ENCODE assay signal across 27 cellular contexts in genomic region chr13:110784748-110785147, GRCh38.
"Had no signal": no experiment of that assay in that cellular context is flagged by ENCODE, and none has a peak within 500 bp of the region (broad histone marks: within the 10 kb centered on the region; RNA-seq: fewer than 3 reads in every experiment).

No MANE protein-coding gene starts in this region.

- H3K27ac ChIP-seq: adrenal gland, body of pancreas, breast epithelium, SJCRH30, SK-N-MC had no signal

- DNase-seq: activated CD4-positive, alpha-beta memory T cell treated with anti-CD3 and anti-CD28 coated beads for 36 hours; activated CD4-positive, alpha-beta T cell treated with anti-CD3 and anti-CD28 coated beads, Interleukin-2, amount 10 ng/mL, durations not matched to agents 7 days and 5 days; activated CD8-positive, alpha-beta memory T cell treated with anti-CD3 and anti-CD28 coated beads for 24 hours; activated CD8-positive, alpha-beta memory T cell treated with anti-CD3 and anti-CD28 coated beads, Interleukin-2, amount 10 ng/mL, durations not matched to agents 7 days and 5 days; activated CD8-positive, alpha-beta memory T cell treated with anti-CD3 and anti-CD28 coated beads, Interleukin-2, amount 50 U/mL, for 48 hours; activated gamma-delta T cell treated with Interleukin-2 at 50 U/mL for 16 hours; activated naive CD4-positive, alpha-beta T cell treated with anti-CD3 and anti-CD28 coated beads for 36 hours; adrenal gland; body of pancreas; Kasumi-1; KG1; MG63; NCI-H1048; NCI-H1105 treated with DMSO at 0.1 percent for 48 hours; NCI-H1436; NCI-H1694 treated with DMSO at 0.1 percent for 48 hours; NCI-H2029; NCI-H345; NCI-H524 treated with DMSO at 0.1 percent for 48 hours; SHP77; SJCRH30 had no signal

- H3K36me3 Mint-ChIP-seq: activated CD8-positive, alpha-beta memory T cell treated with anti-CD3 and anti-CD28 coated beads, Interleukin-2, amount 10 ng/mL, durations not matched to agents 7 days and 5 days had no signal

- H3K36me3 ChIP-seq: adrenal gland, breast epithelium, MG63, SJCRH30 had no signal

- H3K4me3 ChIP-seq: adrenal gland, body of pancreas, breast epithelium, MG63, SJCRH30, SK-N-MC had no signal

- H3K9me3 ChIP-seq: adrenal gland, MG63, SJCRH30 had no signal

- H3K4me3 Mint-ChIP-seq: activated CD4-positive, alpha-beta memory T cell treated with anti-CD3 and anti-CD28 coated beads for 36 hours; activated CD4-positive, alpha-beta T cell treated with anti-CD3 and anti-CD28 coated beads, Interleukin-2, amount 10 ng/mL, durations not matched to agents 7 days and 5 days; activated CD8-positive, alpha-beta memory T cell treated with anti-CD3 and anti-CD28 coated beads, Interleukin-2, amount 10 ng/mL, durations not matched to agents 7 days and 5 days; activated naive CD4-positive, alpha-beta T cell treated with anti-CD3 and anti-CD28 coated beads for 36 hours; T-helper 1 cell treated with Interleukin-12 subunit alpha and Interleukin-12 subunit beta and Interleukin-4 antibody, amounts not matched to agents 30 μg/mL and 1 μg/mL, for 36 hours; T-helper 2 cell treated with Interferon-gamma antibody and Interleukin-4, amounts not matched to agents 5 μg/mL and 100 μg/mL, for 36 hours had no signal

- H3K27me3 ChIP-seq: adrenal gland, body of pancreas, breast epithelium, SJCRH30 had no signal

- H3K4me1 ChIP-seq: adrenal gland, body of pancreas, breast epithelium, SJCRH30 had no signal

- ATAC-seq: activated CD8-positive, alpha-beta memory T cell treated with anti-CD3 and anti-CD28 coated beads, Interleukin-2, amount 10 ng/mL, durations not matched to agents 7 days and 5 days; body of pancreas; Panc1 had no signal

- H3K4me1 Mint-ChIP-seq: activated CD4-positive, alpha-beta T cell treated with anti-CD3 and anti-CD28 coated beads, Interleukin-2, amount 10 ng/mL, durations not matched to agents 7 days and 5 days; activated CD8-positive, alpha-beta memory T cell treated with anti-CD3 and anti-CD28 coated beads, Interleukin-2, amount 10 ng/mL, durations not matched to agents 7 days and 5 days had no signal

- H3K27ac Mint-ChIP-seq: activated CD4-positive, alpha-beta memory T cell treated with anti-CD3 and anti-CD28 coated beads for 36 hours; activated CD4-positive, alpha-beta T cell treated with anti-CD3 and anti-CD28 coated beads, Interleukin-2, amount 10 ng/mL, durations not matched to agents 7 days and 5 days; activated CD8-positive, alpha-beta memory T cell treated with anti-CD3 and anti-CD28 coated beads, Interleukin-2, amount 10 ng/mL, durations not matched to agents 7 days and 5 days; activated naive CD4-positive, alpha-beta T cell treated with anti-CD3 and anti-CD28 coated beads for 36 hours; activated naive CD4-positive, alpha-beta T cell treated with anti-CD3 and anti-CD28 coated beads, Interleukin-2, amount 50 U/mL, for 72 hours; T-helper 1 cell treated with Interleukin-12 subunit alpha and Interleukin-12 subunit beta and Interleukin-4 antibody, amounts not matched to agents 30 μg/mL and 1 μg/mL, for 36 hours; T-helper 2 cell treated with Interferon-gamma antibody and Interleukin-4, amounts not matched to agents 5 μg/mL and 100 μg/mL, for 36 hours had no signal
